Comparison of ENCODE assay signal across 19 cellular contexts in genomic region chr5:37247496-37247895, GRCh38. TPM values are rescaled to one million over a fixed set of nuclear protein-coding genes. Genes with fewer than 3 reads are reported as not detected.
DNase-seq lines count a peak whose midpoint lies in the region; ATAC-seq lines count a peak whose summit lies in the region.
"Had no signal": no experiment of that assay in that cellular context is flagged by ENCODE, and none has a peak within 500 bp of the region (broad histone marks: within the 10 kb centered on the region; RNA-seq: fewer than 3 reads in every experiment).

No MANE protein-coding gene starts in this region.

- 92 to 97% methylated on average over 4 of the region's 4 CpGs for WGBS in GM23248 (ENCODE audit: low coverage in 1 of 2, low lambda C conversion rate in 2 of 2, missing lambda C conversion rate in 2 of 2), 2 experiments

- no peaks in the 10 kb centered on the region for H3K36me3 Mint-ChIP-seq in activated naive CD8-positive, alpha-beta T cell treated with anti-CD3 and anti-CD28 coated beads, Interleukin-2, amount 50 U/mL, for 24 hours (ENCODE audit: low read depth)
- H3K36me3 Mint-ChIP-seq in naive B cell = no peaks in the 10 kb centered on the region

- no peaks in the 10 kb centered on the region for H3K27me3 Mint-ChIP-seq in activated naive CD8-positive, alpha-beta T cell treated with anti-CD3 and anti-CD28 coated beads, Interleukin-2, amount 50 U/mL, for 24 hours
- no peaks in the 10 kb centered on the region for H3K27me3 Mint-ChIP-seq in naive B cell
- H3K27me3 Mint-ChIP-seq: T-helper 17 cell had no signal

- no peaks in the 10 kb centered on the region for H3K9me3 Mint-ChIP-seq in activated naive CD8-positive, alpha-beta T cell treated with anti-CD3 and anti-CD28 coated beads, Interleukin-2, amount 50 U/mL, for 24 hours
- H3K9me3 Mint-ChIP-seq in naive B cell = no peaks in the 10 kb centered on the region
- H3K9me3 Mint-ChIP-seq: dendritic cell treated with granulocyte-macrophage colony-stimulating factor and Interleukin-4, amounts not matched to agents 40 ng/mL and 50 ng/mL, for 4 days had no signal

- H2AFZ ChIP-seq in ACC112 (ENCODE audit: low read length, unreplicated experiment) (no peak overlapping the region), GM23248 (no peak overlapping the region)

- H3K9me3 ChIP-seq in GM23248 (ENCODE audit: low read depth) = no peaks in the 10 kb centered on the region

- H3K4me1 Mint-ChIP-seq in activated naive CD8-positive, alpha-beta T cell treated with anti-CD3 and anti-CD28 coated beads, Interleukin-2, amount 50 U/mL, for 24 hours = peaks cover 12% of the 10 kb centered on the region
- H3K4me1 Mint-ChIP-seq in naive B cell = peaks cover 9 to 16% (median 12%) of the 10 kb centered on the region in 3 donors

- peak overlapping the region; percentile 77 for H3K4me3 Mint-ChIP-seq in activated naive CD8-positive, alpha-beta T cell treated with anti-CD3 and anti-CD28 coated beads, Interleukin-2, amount 50 U/mL, for 24 hours
- peak overlapping the region in 7 of 8 donors; percentile 46 to 93 (median 83) for H3K4me3 Mint-ChIP-seq in naive B cell
- H3K4me3 Mint-ChIP-seq: dendritic cell treated with granulocyte-macrophage colony-stimulating factor and Interleukin-4, amounts not matched to agents 40 ng/mL and 50 ng/mL, for 4 days had no signal

- no peak overlapping the region for H3K27ac ChIP-seq in ACC112 (ENCODE audit: low read depth, low read length)
- H3K27ac ChIP-seq in GM23248 = no peak overlapping the region
- H3K27ac ChIP-seq: Peyer's patch had no signal

- H3F3A ChIP-seq in GM23248 (ENCODE audit: insufficient read depth) = peaks cover 9% of the 10 kb centered on the region

- H3K36me3 ChIP-seq in ACC112 (ENCODE audit: insufficient read depth, low read length) (peaks cover 4% of the 10 kb centered on the region; the same call in 1 of the 2 replicates), GM23248 (ENCODE audit: low read depth) (0 out of 2 replicates have a peak, but pooled peaks cover 5% of the 10 kb centered on the region)
- H3K36me3 ChIP-seq: Peyer's patch had no signal

- H3K4me3 ChIP-seq in ACC112 (ENCODE audit: low read depth, low read length) (peak overlapping the region; percentile 97), GM23248 (peak overlapping the region; percentile 80)

- H3K4me2 ChIP-seq in GM23248 (ENCODE audit: unreplicated experiment) = peak overlapping the region; percentile 88

- DNase-seq in GM23248 (no peak), naive B cell (no peak), iPS-NIHi11 (ENCODE audit: low spot score) (no peak), NCI-H2081 (lab: John Stamatoyannopoulos, UW) (no peak)
- no peak for DNase-seq in activated naive CD8-positive, alpha-beta T cell treated with anti-CD3 and anti-CD28 coated beads, Interleukin-2, amount 50 U/mL, for 24 hours
- no peak for DNase-seq in effector CD8-positive, alpha-beta T cell (lab: John Stamatoyannopoulos, UW)
- DNase-seq: activated CD4-positive, alpha-beta T cell treated with anti-CD3 and anti-CD28 coated beads, Interleukin-2, amount 50 U/mL, for 1 hour; C1 segment of cervical spinal cord; foreskin fibroblast; KBM-7; NCI-H146; NCI-H510A; Peyer's patch; retina; stimulated activated naive CD4-positive, alpha-beta T cell treated with Interleukin-2 at 50 U/mL for 16 hours; T-helper 17 cell had no signal

- H4K20me1 ChIP-seq in GM23248 (ENCODE audit: insufficient read depth) = no peaks in the 10 kb centered on the region

- in situ Hi-C loops in GM23248 (cut with MboI) = no loop called here

- no peak overlapping the region for H3K9ac ChIP-seq in GM23248

- H3K27ac Mint-ChIP-seq in activated naive CD8-positive, alpha-beta T cell treated with anti-CD3 and anti-CD28 coated beads, Interleukin-2, amount 50 U/mL, for 24 hours = no peak overlapping the region
- peak overlapping the region in 1 of 6 donors; percentile 21 for H3K27ac Mint-ChIP-seq in naive B cell
- H3K27ac Mint-ChIP-seq: dendritic cell treated with granulocyte-macrophage colony-stimulating factor and Interleukin-4, amounts not matched to agents 40 ng/mL and 50 ng/mL, for 4 days; T-helper 17 cell had no signal

- ATAC-seq in activated naive CD8-positive, alpha-beta T cell treated with anti-CD3 and anti-CD28 coated beads, Interleukin-2, amount 50 U/mL, for 24 hours = no peak
- ATAC-seq in naive B cell (ENCODE audit: low read depth in 2 of 2) (no peak), GM21447 (IDR thresholded peaks at IDR 0.05; ENCODE audit: unreplicated experiment) (no peak)
- ATAC-seq: T-helper 17 cell had no signal

- peaks cover 30% of the 10 kb centered on the region for H3K79me2 ChIP-seq in ACC112 (ENCODE audit: control insufficient read depth, insufficient read depth, low read length, unreplicated experiment)
- peaks cover 45% of the 10 kb centered on the region for H3K79me2 ChIP-seq in GM23248 (ENCODE audit: insufficient read depth)

- no peaks in the 10 kb centered on the region for H3K9me2 ChIP-seq in GM23248 (ENCODE audit: insufficient read depth)

- H3K27me3 ChIP-seq in ACC112 (ENCODE audit: insufficient read depth, low read length) = no peaks in the 10 kb centered on the region
- H3K27me3 ChIP-seq in GM23248 (replicated peaks; ENCODE audit: insufficient read depth) = no peaks in the 10 kb centered on the region
- H3K27me3 ChIP-seq: Peyer's patch had no signal

- H3K4me1 ChIP-seq in ACC112 (ENCODE audit: control insufficient read depth, insufficient read depth, low read length, unreplicated experiment) (peaks cover 20% of the 10 kb centered on the region), GM23248 (ENCODE audit: insufficient read depth) (peaks cover 17% of the 10 kb centered on the region)

RNA-seq across cellular contexts. Expression of gene CPLANE1, which starts 1.7 kb away (rescaled TPM):
- 19.5 and 24.6 TPM in 2 replicates for total RNA-seq in GM23248 (2014; rRNA removed; shearing (Covaris generic))
- polyA plus RNA-seq in GM23248 (2016; fragmentation: Nextera tagmentation; extraction: Ambion mirVana) = 4.9 and 7.5 TPM in 2 replicates
- polyA plus RNA-seq in naive B cell (ENCODE audit: low read depth in 6 of 6) = 1 to 10 TPM in 4 of 6 donors, under 1 TPM in 2; 0.34 to 3.1 (median 1.6) TPM
